Comparison of ENCODE assay signal across 28 cellular contexts in the genomic region with DNA sequence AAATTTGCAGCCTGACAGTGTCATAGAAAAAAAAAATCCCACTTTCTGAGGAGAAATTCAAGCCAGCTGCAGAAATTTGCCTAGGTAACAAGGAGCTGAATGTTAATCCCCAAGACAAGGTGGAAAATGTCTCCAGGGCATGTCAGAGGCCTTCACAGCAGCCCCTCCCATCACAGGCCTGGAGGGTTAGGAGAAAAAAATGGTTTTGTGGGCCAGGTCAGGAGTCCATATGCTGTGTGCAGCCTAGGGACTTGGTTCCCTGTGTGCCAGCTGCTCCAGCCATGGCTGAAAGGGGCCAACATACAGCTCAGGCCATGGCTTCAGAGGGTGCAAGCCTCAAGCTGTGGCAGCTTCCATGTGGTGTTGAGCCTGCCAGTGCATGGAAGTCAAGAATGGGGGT. TPM values are rescaled to one million over a fixed set of nuclear protein-coding genes. Genes with fewer than 3 reads are reported as not detected.
DNase-seq lines count a peak whose midpoint lies in the region; ATAC-seq, FAIRE-seq and TF ChIP-seq lines count a peak whose summit lies in the region.
"Had no signal": no experiment of that assay in that cellular context is flagged by ENCODE, and none has a peak within 500 bp of the region (broad histone marks: within the 10 kb centered on the region; RNA-seq: fewer than 3 reads in every experiment).

No MANE protein-coding gene starts in this region.

- no peaks in the 10 kb centered on the region for H3K79me1 ChIP-seq in mesendoderm (ENCODE audit: low read length)

- H3K27me3 Mint-ChIP-seq in CD8-positive, alpha-beta T cell (ENCODE audit: low read depth): no peaks in the 10 kb centered on the region
- H3K27me3 Mint-ChIP-seq: B cell; CD4-positive, alpha-beta T cell; CD8-positive, alpha-beta memory T cell had no signal

- in situ Hi-C loops in K562 (cut with MboI): no loop called here

- H2AK5ac ChIP-seq in mesendoderm (ENCODE audit: low read length): no peak overlapping the region

- no peak overlapping the region for H2BK15ac ChIP-seq in mesendoderm (replicated peaks; ENCODE audit: low read depth)

- no peak overlapping the region for H2BK120ac ChIP-seq in mesendoderm (ENCODE audit: low read depth, low read length)

- intact Hi-C loops in K562 (cut with micrococcal nuclease): no loop called here
- intact Hi-C loops in CD8-positive, alpha-beta T cell (cut with DNase I, micrococcal nuclease): no loop called here

- peaks cover 16% of the 10 kb centered on the region for H3K9me3 Mint-ChIP-seq in CD8-positive, alpha-beta T cell

- H3K4me3 Mint-ChIP-seq in CD8-positive, alpha-beta T cell: no peak overlapping the region
- H3K4me3 Mint-ChIP-seq: B cell; CD4-positive, alpha-beta T cell; CD8-positive, alpha-beta memory T cell had no signal

- no peak for TF ChIP-seq CTCF in HEK293 (tag by site-specific recombination; IDR thresholded peaks at IDR 0.05)
- no peak for TF ChIP-seq CTCF in K562 (IDR thresholded peaks at IDR 0.05 in 2 of 3, conservative IDR thresholded peaks at IDR 0.05 in 1 of 3; ENCODE audit: insufficient read depth in 2 of 3, low read depth in 1 of 3, low read length in 3 of 3)
- no peak for TF ChIP-seq CTCF in CD8-positive, alpha-beta T cell (IDR thresholded peaks at IDR 0.05)

- H3K23ac ChIP-seq in mesendoderm (ENCODE audit: low read length): no peak overlapping the region

- no peaks in the 10 kb centered on the region for H3K9me1 ChIP-seq in K562 (ENCODE audit: control insufficient read depth, insufficient read depth, low read length)

- H3K4ac ChIP-seq in mesendoderm (ENCODE audit: low read depth, low read length): no peak overlapping the region

- no peak overlapping the region for H3K56ac ChIP-seq in mesendoderm (ENCODE audit: low read length)

- H3K4me3 ChIP-seq in HEK293 (ENCODE audit: low read depth, low read length): no peak overlapping the region
- H3K4me3 ChIP-seq in K562: no peak overlapping the region
- no peak overlapping the region for H3K4me3 ChIP-seq in mesendoderm (ENCODE audit: low read length)
- H3K4me3 ChIP-seq in CD8-positive, alpha-beta T cell (ENCODE audit: low read depth, low read length): no peak overlapping the region
- H3K4me3 ChIP-seq: BLaER1 treated with 17β-estradiol and CSF1 and Interleukin-3, amounts not matched to agents 10 nM and 100 nM; GM12878 had no signal

- peaks cover 55% of the 10 kb centered on the region for H3K4me1 Mint-ChIP-seq in CD8-positive, alpha-beta T cell (ENCODE audit: low read depth)

- no peak overlapping the region for H3K18ac ChIP-seq in mesendoderm (ENCODE audit: low read length)

- no peak for TF ChIP-seq EP300 in K562 (IDR thresholded peaks at IDR 0.05; ENCODE audit: low read length)

- no peak overlapping the region for H2BK5ac ChIP-seq in mesendoderm (ENCODE audit: low read length)

- BruUV-seq in K562 (replicated peaks; lab: Mats Ljungman, UMichigan): no TSS peak

- no peak overlapping the region for H2AFZ ChIP-seq in K562 (ENCODE audit: low read depth, low read length)

- CTCF ChIA-PET in HEK293 (lab: Yijun Ruan, JAX) (no interaction called here), K562 (lab: Yijun Ruan, JAX; ENCODE audit: low intra/inter-chr PET ratio) (no interaction called here)
- CTCF ChIA-PET in CD8-positive, alpha-beta T cell (lab: Charles Lee): no interaction called here

- H4K8ac ChIP-seq in mesendoderm (ENCODE audit: low read depth, low read length): no peak overlapping the region

- H3K9ac ChIP-seq in K562 (ENCODE audit: insufficient read depth in 1 of 2, low read depth in 2 of 2, low read length in 2 of 2) (no peak overlapping the region), mesendoderm (ENCODE audit: low read length) (no peak overlapping the region)
- H3K9ac ChIP-seq: BLaER1 treated with 17β-estradiol and CSF1 and Interleukin-3, amounts not matched to agents 10 nM and 100 nM had no signal

- H3K9me3 ChIP-seq in HEK293 (ENCODE audit: control insufficient read depth, insufficient read depth, low read depth, low read length) (no peaks in the 10 kb centered on the region), K562 (replicated peaks; ENCODE audit: control insufficient read depth, insufficient read depth, low read depth, low read length) (0 out of 2 replicates have a peak, but pooled peaks cover 2% of the 10 kb centered on the region)
- H3K9me3 ChIP-seq in CD8-positive, alpha-beta T cell (ENCODE audit: low read length): no peaks in the 10 kb centered on the region

- H3K36me3 Mint-ChIP-seq in CD8-positive, alpha-beta T cell: peaks cover 50% of the 10 kb centered on the region

- H3K79me2 ChIP-seq in K562 (ENCODE audit: control insufficient read depth, insufficient read depth, low read length) (no peaks in the 10 kb centered on the region), mesendoderm (ENCODE audit: control insufficient read depth, insufficient read depth, low read length) (no peaks in the 10 kb centered on the region)

- H3K27ac Mint-ChIP-seq in CD8-positive, alpha-beta T cell: no peak overlapping the region
- H3K27ac Mint-ChIP-seq: B cell; CD4-positive, alpha-beta T cell had no signal

- H3K4me1 ChIP-seq in HEK293 (ENCODE audit: control insufficient read depth, insufficient read depth, low read length): no peaks in the 10 kb centered on the region
- H3K4me1 ChIP-seq in K562 (replicated peaks in 1 of 2; ENCODE audit: control insufficient read depth in 2 of 2, insufficient read depth in 2 of 2, low read length in 2 of 2): no peaks in the 10 kb centered on the region; a peak in 1 of 5 replicates
- no peaks in the 10 kb centered on the region for H3K4me1 ChIP-seq in mesendoderm (ENCODE audit: control insufficient read depth, low read depth, low read length)
- peaks cover 20% of the 10 kb centered on the region for H3K4me1 ChIP-seq in CD8-positive, alpha-beta T cell (ENCODE audit: insufficient read depth, low read length)

- H3K4me2 ChIP-seq in K562 (ENCODE audit: insufficient read depth, low read length): no peak overlapping the region
- H3K4me2 ChIP-seq in mesendoderm (ENCODE audit: low read length): no peak overlapping the region
- H3K4me2 ChIP-seq: BLaER1 treated with 17β-estradiol and CSF1 and Interleukin-3, amounts not matched to agents 10 nM and 100 nM had no signal

- no peaks in the 10 kb centered on the region for H3K27me3 ChIP-seq in K562 (ENCODE audit: control insufficient read depth in 2 of 2, insufficient read depth in 2 of 2, low read length in 2 of 2)
- no peaks in the 10 kb centered on the region for H3K27me3 ChIP-seq in mesendoderm (ENCODE audit: insufficient read depth, low read length, poor library complexity)
- no peaks in the 10 kb centered on the region for H3K27me3 ChIP-seq in CD8-positive, alpha-beta T cell (ENCODE audit: insufficient read depth, low read length)
- H3K27me3 ChIP-seq: BLaER1 treated with 17β-estradiol and CSF1 and Interleukin-3, amounts not matched to agents 10 nM and 100 nM had no signal

- no peaks in the 10 kb centered on the region for H4K20me1 ChIP-seq in K562 (replicated peaks; ENCODE audit: control insufficient read depth, insufficient read depth, low read length)
- H4K20me1 ChIP-seq: BLaER1 treated with 17β-estradiol and CSF1 and Interleukin-3, amounts not matched to agents 10 nM and 100 nM had no signal

- TF ChIP-seq RAD21 in K562 (CRISPR knock-in tag; conservative IDR thresholded peaks at IDR 0.05 in 1 of 2, IDR thresholded peaks at IDR 0.05 in 1 of 2): no peak

- no peak overlapping the region for H4K5ac ChIP-seq in mesendoderm (ENCODE audit: low read length)

- TF ChIP-seq POLR2A in K562 (conservative IDR thresholded peaks at IDR 0.05): no peak

- POLR2A ChIA-PET in HEK293 (lab: Yijun Ruan, JAX): no interaction called here
- POLR2A ChIA-PET in K562 (lab: Yijun Ruan, JAX): no interaction called here
- POLR2A ChIA-PET in CD8-positive, alpha-beta T cell (lab: Charles Lee): no interaction called here

- H3K27ac ChIP-seq in HEK293 (ENCODE audit: extremely low read depth, low read depth, low read length) (no peak overlapping the region), K562 (ENCODE audit: extremely low read depth, low read depth, low read length) (no peak overlapping the region), mesendoderm (ENCODE audit: low read depth, low read length) (no peak overlapping the region)
- no peak overlapping the region for H3K27ac ChIP-seq in CD8-positive, alpha-beta T cell (ENCODE audit: low read depth, low read length)
- H3K27ac ChIP-seq: BLaER1 treated with 17β-estradiol and CSF1 and Interleukin-3, amounts not matched to agents 10 nM and 100 nM; C4-2B had no signal

- H3K36me3 ChIP-seq in HEK293 (ENCODE audit: control insufficient read depth in 2 of 2, insufficient read depth in 1 of 2, low read length in 2 of 2): no peaks in the 10 kb centered on the region
- no peaks in the 10 kb centered on the region for H3K36me3 ChIP-seq in K562 (ENCODE audit: control insufficient read depth, insufficient read depth, low read length)
- no peaks in the 10 kb centered on the region for H3K36me3 ChIP-seq in mesendoderm (ENCODE audit: control insufficient read depth, insufficient read depth, low read length)
- no peaks in the 10 kb centered on the region for H3K36me3 ChIP-seq in CD8-positive, alpha-beta T cell (ENCODE audit: insufficient read depth, low read length)

- DNase-seq in K562 (ENCODE audit: extremely low read depth in 1 of 4, low spot score in 3 of 4): no peak
- DNase-seq in mesendoderm: peak; percentile 1
- no peak for DNase-seq in CD8-positive, alpha-beta T cell
- DNase-seq in SKM-1 treated with dmso at 0.1 percent for 144 hours (lab: John Stamatoyannopoulos, UW; ENCODE audit: unreplicated experiment): no peak
- DNase-seq: 8988T; AML-193; CD4-positive, alpha-beta T cell; CD8-positive, alpha-beta memory T cell; COR-L47; DMS 273 treated with DMSO at 0.1 percent for 48 hours; DMS153; DMS53; DMS79; DND-41; EL; GDM1 had no signal

- FAIRE-seq in K562 (lab: Jason Lieb, UNC): no peak
- FAIRE-seq: A204.1, GM12878, GM12892, GM18507 had no signal

- ATAC-seq in K562: no peak
- ATAC-seq in CD8-positive, alpha-beta T cell: no peak
- no peak for ATAC-seq in GM21526 (IDR thresholded peaks at IDR 0.05; ENCODE audit: low FRiP score, unreplicated experiment)
- ATAC-seq: GM12878 had no signal

RNA-seq across cellular contexts. Expression of a gene that starts 11.2 kb away (rescaled TPM):
- total RNA-seq in K562 (2011; cell fraction: chromatin; rRNA removed; ENCODE audit: low replicate concordance): not detected in 2 replicates
- total RNA-seq in K562 (2011; cell fraction: nucleolus; rRNA removed): not detected in 2 replicates
- not detected in 2 replicates for total RNA-seq in K562 (2011; cell fraction: nucleoplasm; rRNA removed)
- total RNA-seq in K562 (2014; rRNA removed) (not detected in 2 replicates), K562 (2014; rRNA removed; fragmentation: Illumina TruSeq; extraction: Trizol) (not detected in 2 replicates), K562 (2015; rRNA removed; fragmentation: Illumina TruSeq; extraction: Trizol) (0.07 and 0.08 TPM in 2 replicates), K562 (2021) (not detected in 2 replicates)
- polyA plus RNA-seq in K562 (2011; rRNA removed) (0.04 and 0.07 TPM in 2 replicates), K562 (2014; fragmentation: Illumina TruSeq; extraction: Trizol) (not detected in 2 replicates), K562 (2014; fragmentation: Nextera tagmentation; extraction: Ambion mirVana) (under 1 TPM; 0.11 to 0.23 TPM), K562 (2014; rRNA removed) (not detected in 2 replicates)
- polyA plus RNA-seq in K562 (2011; cell fraction: cytosol; rRNA removed): not detected in 2 replicates
- not detected in 2 replicates for polyA plus RNA-seq in K562 (2011; cell fraction: nucleus; rRNA removed)
- 0.09 and 0.11 TPM in 2 replicates for polyA plus RNA-seq in K562 (2012)
- 0.15 TPM in 1 of 2 replicates, not detected in the other for polyA minus RNA-seq in K562 (2011; rRNA and poly(A)+ RNA removed)
- not detected in 2 replicates for polyA minus RNA-seq in K562 (2011; cell fraction: cytosol; rRNA and poly(A)+ RNA removed)
- not detected in 2 replicates for polyA minus RNA-seq in K562 (2011; cell fraction: nucleus; rRNA and poly(A)+ RNA removed)
- 0.07 TPM for polyA plus RNA-seq in mesendoderm (2013, experiment 1 of 2)
- polyA plus RNA-seq in mesendoderm (2013, experiment 2 of 2): 0.07 TPM
- 1 to 10 TPM; 1.5 to 2.2 TPM for total RNA-seq in CD8-positive, alpha-beta T cell
- total RNA-seq: Daoy, G401 had no signal
- polyA plus RNA-seq: BJ had no signal

RNA-seq across cellular contexts. Expression of a gene that starts 27.1 kb away (rescaled TPM):
- total RNA-seq in K562 (2011; cell fraction: chromatin; rRNA removed; ENCODE audit: low replicate concordance): 4.7 and 10.7 TPM in 2 replicates
- 8.3 and 10.1 TPM in 2 replicates for total RNA-seq in K562 (2011; cell fraction: nucleolus; rRNA removed)
- 8.4 and 12.3 TPM in 2 replicates for total RNA-seq in K562 (2011; cell fraction: nucleoplasm; rRNA removed)
- total RNA-seq in K562 (2014; rRNA removed): 26.5 and 30.7 TPM in 2 replicates
- 17.7 and 18.4 TPM in 2 replicates for total RNA-seq in K562 (2014; rRNA removed; fragmentation: Illumina TruSeq; extraction: Trizol)
- total RNA-seq in K562 (2015; rRNA removed; fragmentation: Illumina TruSeq; extraction: Trizol): 18.8 and 20.8 TPM in 2 replicates
- 20.7 and 21.1 TPM in 2 replicates for total RNA-seq in K562 (2021)
- 13.7 and 14.0 TPM in 2 replicates for polyA plus RNA-seq in K562 (2011; rRNA removed)
- polyA plus RNA-seq in K562 (2011; cell fraction: cytosol; rRNA removed): 21.3 and 33.5 TPM in 2 replicates
- 9.0 and 10.8 TPM in 2 replicates for polyA plus RNA-seq in K562 (2011; cell fraction: nucleus; rRNA removed)
- polyA plus RNA-seq in K562 (2012): 21.4 and 24.9 TPM in 2 replicates
- polyA plus RNA-seq in K562 (2014; fragmentation: Illumina TruSeq; extraction: Trizol): 17.0 and 18.8 TPM in 2 replicates
- 10 to 100 TPM; 27.4 to 33.3 TPM for polyA plus RNA-seq in K562 (2014; fragmentation: Nextera tagmentation; extraction: Ambion mirVana)
- polyA plus RNA-seq in K562 (2014; rRNA removed): 24.4 and 27.5 TPM in 2 replicates
- 8.1 and 9.3 TPM in 2 replicates for polyA minus RNA-seq in K562 (2011; rRNA and poly(A)+ RNA removed)
- 9.2 and 13.6 TPM in 2 replicates for polyA minus RNA-seq in K562 (2011; cell fraction: cytosol; rRNA and poly(A)+ RNA removed)
- 10.7 and 11.7 TPM in 2 replicates for polyA minus RNA-seq in K562 (2011; cell fraction: nucleus; rRNA and poly(A)+ RNA removed)
- polyA plus RNA-seq in mesendoderm (2013, experiment 1 of 2): 51.0 TPM
- 50.7 TPM for polyA plus RNA-seq in mesendoderm (2013, experiment 2 of 2)
- 10 to 100 TPM; 20.1 to 22.3 TPM for total RNA-seq in CD8-positive, alpha-beta T cell
